ENCODE assay signal across 1 cellular context in the genomic region with DNA sequence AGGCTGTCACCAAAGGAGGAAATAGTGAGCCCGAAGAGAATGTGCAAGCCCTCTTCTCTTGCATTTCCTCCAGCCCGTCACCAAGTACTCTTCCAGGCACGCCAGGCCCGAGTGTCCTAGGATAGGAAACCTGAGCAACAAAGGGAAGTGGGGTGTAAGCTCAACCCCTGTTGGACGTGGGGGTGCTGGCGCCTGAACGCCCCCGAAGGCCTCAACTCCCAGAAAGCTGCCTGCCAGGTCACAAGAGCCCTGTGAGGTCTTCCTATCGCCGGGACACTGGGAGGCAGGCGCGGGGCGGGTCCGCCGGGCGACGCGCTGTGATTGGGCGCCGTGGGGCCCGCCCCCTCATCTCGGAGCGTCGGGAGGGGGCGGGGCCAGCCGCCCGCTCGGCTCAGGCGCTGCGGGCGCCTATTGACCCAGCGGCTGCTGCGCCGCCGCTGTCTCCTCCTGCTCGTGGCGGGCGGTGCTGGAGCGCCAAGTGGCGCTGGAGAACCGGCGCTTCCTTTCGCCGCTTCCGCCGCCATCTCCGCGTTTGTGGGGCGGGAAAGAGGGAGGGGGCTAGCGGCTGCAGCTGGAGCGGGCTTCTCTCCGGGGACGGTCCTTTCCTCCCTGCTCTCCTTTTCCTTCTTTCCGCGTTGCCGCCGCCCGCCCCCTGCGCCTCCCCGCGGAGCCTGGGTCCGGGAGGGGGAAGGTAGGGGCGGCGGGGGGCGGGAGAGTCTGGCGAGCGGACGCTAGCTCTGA.
TF ChIP-seq lines count a peak whose summit lies in the region.

No MANE protein-coding gene starts in this region.

TF ChIP-seq in HepG2, 621 proteins besides CTCF, POLR2A, EP300 and RAD21 (continued from another document and continues in another):
- TF ChIP-seq, protein P1, sequence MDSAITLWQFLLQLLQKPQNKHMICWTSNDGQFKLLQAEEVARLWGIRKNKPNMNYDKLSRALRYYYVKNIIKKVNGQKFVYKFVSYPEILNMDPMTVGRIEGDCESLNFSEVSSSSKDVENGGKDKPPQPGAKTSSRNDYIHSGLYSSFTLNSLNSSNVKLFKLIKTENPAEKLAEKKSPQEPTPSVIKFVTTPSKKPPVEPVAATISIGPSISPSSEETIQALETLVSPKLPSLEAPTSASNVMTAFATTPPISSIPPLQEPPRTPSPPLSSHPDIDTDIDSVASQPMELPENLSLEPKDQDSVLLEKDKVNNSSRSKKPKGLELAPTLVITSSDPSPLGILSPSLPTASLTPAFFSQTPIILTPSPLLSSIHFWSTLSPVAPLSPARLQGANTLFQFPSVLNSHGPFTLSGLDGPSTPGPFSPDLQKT (CRISPR knock-in tag; IDR thresholded peaks at IDR 0.05; ENCODE audit: borderline replicate concordance) = 0 out of 2 replicates have a peak, but pooled peaks have one; percentile 23
- TF ChIP-seq ZNF790 (CRISPR knock-in tag; IDR thresholded peaks at IDR 0.05; ENCODE audit: borderline replicate concordance) = peak; percentile 62; the same call in 1 of the 2 replicates
- no peak for TF ChIP-seq ZSCAN30 (CRISPR knock-in tag; IDR thresholded peaks at IDR 0.05)
- no peak; the same call in 1 of the 2 replicates for TF ChIP-seq ZNF34 (CRISPR knock-in tag; IDR thresholded peaks at IDR 0.05; ENCODE audit: borderline replicate concordance)
- no peak for TF ChIP-seq TOPORS (CRISPR knock-in tag; IDR thresholded peaks at IDR 0.05)
- no peak for TF ChIP-seq CREM (IDR thresholded peaks at IDR 0.05)
- TF ChIP-seq CREM (CRISPR knock-in tag; IDR thresholded peaks at IDR 0.05) = no peak
- peak; percentile 71; the same call in 1 of the 2 replicates for TF ChIP-seq SMAD3 (CRISPR knock-in tag; IDR thresholded peaks at IDR 0.05)
- TF ChIP-seq, protein P2, sequence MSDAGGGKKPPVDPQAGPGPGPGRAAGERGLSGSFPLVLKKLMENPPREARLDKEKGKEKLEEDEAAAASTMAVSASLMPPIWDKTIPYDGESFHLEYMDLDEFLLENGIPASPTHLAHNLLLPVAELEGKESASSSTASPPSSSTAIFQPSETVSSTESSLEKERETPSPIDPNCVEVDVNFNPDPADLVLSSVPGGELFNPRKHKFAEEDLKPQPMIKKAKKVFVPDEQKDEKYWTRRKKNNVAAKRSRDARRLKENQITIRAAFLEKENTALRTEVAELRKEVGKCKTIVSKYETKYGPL (CRISPR knock-in tag; IDR thresholded peaks at IDR 0.05) = no peak
- TF ChIP-seq, protein P3, sequence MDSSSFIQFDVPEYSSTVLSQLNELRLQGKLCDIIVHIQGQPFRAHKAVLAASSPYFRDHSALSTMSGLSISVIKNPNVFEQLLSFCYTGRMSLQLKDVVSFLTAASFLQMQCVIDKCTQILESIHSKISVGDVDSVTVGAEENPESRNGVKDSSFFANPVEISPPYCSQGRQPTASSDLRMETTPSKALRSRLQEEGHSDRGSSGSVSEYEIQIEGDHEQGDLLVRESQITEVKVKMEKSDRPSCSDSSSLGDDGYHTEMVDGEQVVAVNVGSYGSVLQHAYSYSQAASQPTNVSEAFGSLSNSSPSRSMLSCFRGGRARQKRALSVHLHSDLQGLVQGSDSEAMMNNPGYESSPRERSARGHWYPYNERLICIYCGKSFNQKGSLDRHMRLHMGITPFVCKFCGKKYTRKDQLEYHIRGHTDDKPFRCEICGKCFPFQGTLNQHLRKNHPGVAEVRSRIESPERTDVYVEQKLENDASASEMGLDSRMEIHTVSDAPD (CRISPR knock-in tag; IDR thresholded peaks at IDR 0.05) = no peak
- TF ChIP-seq, protein P4, sequence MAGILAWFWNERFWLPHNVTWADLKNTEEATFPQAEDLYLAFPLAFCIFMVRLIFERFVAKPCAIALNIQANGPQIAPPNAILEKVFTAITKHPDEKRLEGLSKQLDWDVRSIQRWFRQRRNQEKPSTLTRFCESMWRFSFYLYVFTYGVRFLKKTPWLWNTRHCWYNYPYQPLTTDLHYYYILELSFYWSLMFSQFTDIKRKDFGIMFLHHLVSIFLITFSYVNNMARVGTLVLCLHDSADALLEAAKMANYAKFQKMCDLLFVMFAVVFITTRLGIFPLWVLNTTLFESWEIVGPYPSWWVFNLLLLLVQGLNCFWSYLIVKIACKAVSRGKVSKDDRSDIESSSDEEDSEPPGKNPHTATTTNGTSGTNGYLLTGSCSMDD (CRISPR knock-in tag; IDR thresholded peaks at IDR 0.05) = no peak
- TF ChIP-seq ZSCAN9 (CRISPR knock-in tag; IDR thresholded peaks at IDR 0.05; ENCODE audit: borderline replicate concordance) = no peak
- no peak for TF ChIP-seq MED8 (CRISPR knock-in tag; IDR thresholded peaks at IDR 0.05; ENCODE audit: insufficient replicate concordance)
- no peak for TF ChIP-seq CAMTA2 (CRISPR knock-in tag; IDR thresholded peaks at IDR 0.05; ENCODE audit: borderline replicate concordance)
- TF ChIP-seq GATAD2A (CRISPR knock-in tag; IDR thresholded peaks at IDR 0.05) = no peak; the same call in 1 of the 2 replicates
- TF ChIP-seq, protein P5, sequence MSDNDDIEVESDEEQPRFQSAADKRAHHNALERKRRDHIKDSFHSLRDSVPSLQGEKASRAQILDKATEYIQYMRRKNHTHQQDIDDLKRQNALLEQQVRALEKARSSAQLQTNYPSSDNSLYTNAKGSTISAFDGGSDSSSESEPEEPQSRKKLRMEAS (IDR thresholded peaks at IDR 0.05) = peak; percentile 64
- 0 out of 2 replicates have a peak, but pooled peaks have one; percentile 37 for TF ChIP-seq NCOA2 (CRISPR knock-in tag; IDR thresholded peaks at IDR 0.05)
- TF ChIP-seq, protein P6, sequence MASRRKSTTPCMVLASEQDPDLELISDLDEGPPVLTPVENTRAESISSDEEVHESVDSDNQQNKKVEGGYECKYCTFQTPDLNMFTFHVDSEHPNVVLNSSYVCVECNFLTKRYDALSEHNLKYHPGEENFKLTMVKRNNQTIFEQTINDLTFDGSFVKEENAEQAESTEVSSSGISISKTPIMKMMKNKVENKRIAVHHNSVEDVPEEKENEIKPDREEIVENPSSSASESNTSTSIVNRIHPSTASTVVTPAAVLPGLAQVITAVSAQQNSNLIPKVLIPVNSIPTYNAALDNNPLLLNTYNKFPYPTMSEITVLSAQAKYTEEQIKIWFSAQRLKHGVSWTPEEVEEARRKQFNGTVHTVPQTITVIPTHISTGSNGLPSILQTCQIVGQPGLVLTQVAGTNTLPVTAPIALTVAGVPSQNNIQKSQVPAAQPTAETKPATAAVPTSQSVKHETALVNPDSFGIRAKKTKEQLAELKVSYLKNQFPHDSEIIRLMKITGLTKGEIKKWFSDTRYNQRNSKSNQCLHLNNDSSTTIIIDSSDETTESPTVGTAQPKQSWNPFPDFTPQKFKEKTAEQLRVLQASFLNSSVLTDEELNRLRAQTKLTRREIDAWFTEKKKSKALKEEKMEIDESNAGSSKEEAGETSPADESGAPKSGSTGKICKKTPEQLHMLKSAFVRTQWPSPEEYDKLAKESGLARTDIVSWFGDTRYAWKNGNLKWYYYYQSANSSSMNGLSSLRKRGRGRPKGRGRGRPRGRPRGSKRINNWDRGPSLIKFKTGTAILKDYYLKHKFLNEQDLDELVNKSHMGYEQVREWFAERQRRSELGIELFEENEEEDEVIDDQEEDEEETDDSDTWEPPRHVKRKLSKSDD (CRISPR knock-in tag; IDR thresholded peaks at IDR 0.05; ENCODE audit: low read depth) = no peak
- no peak for TF ChIP-seq MEF2D (CRISPR knock-in tag; IDR thresholded peaks at IDR 0.05)
- TF ChIP-seq ZNF30 (CRISPR knock-in tag; IDR thresholded peaks at IDR 0.05) = no peak
- TF ChIP-seq MTA3 (CRISPR knock-in tag; IDR thresholded peaks at IDR 0.05) = no peak
- TF ChIP-seq, protein P7, sequence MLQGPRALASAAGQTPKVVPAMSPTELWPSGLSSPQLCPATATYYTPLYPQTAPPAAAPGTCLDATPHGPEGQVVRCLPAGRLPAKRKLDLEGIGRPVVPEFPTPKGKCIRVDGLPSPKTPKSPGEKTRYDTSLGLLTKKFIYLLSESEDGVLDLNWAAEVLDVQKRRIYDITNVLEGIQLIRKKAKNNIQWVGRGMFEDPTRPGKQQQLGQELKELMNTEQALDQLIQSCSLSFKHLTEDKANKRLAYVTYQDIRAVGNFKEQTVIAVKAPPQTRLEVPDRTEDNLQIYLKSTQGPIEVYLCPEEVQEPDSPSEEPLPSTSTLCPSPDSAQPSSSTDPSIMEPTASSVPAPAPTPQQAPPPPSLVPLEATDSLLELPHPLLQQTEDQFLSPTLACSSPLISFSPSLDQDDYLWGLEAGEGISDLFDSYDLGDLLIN (CRISPR knock-in tag; IDR thresholded peaks at IDR 0.05; ENCODE audit: borderline replicate concordance) = no peak
- TF ChIP-seq TBX3 (IDR thresholded peaks at IDR 0.05; ENCODE audit: borderline replicate concordance) = no peak
- peak; percentile 66 for TF ChIP-seq GATAD1 (CRISPR knock-in tag; IDR thresholded peaks at IDR 0.05)
- TF ChIP-seq, protein P8, sequence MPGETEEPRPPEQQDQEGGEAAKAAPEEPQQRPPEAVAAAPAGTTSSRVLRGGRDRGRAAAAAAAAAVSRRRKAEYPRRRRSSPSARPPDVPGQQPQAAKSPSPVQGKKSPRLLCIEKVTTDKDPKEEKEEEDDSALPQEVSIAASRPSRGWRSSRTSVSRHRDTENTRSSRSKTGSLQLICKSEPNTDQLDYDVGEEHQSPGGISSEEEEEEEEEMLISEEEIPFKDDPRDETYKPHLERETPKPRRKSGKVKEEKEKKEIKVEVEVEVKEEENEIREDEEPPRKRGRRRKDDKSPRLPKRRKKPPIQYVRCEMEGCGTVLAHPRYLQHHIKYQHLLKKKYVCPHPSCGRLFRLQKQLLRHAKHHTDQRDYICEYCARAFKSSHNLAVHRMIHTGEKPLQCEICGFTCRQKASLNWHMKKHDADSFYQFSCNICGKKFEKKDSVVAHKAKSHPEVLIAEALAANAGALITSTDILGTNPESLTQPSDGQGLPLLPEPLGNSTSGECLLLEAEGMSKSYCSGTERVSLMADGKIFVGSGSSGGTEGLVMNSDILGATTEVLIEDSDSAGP (CRISPR knock-in tag; IDR thresholded peaks at IDR 0.05; ENCODE audit: borderline replicate concordance) = peak; percentile 70; the same call in 1 of the 2 replicates
- no peak; the same call in 2 of the 3 replicates for TF ChIP-seq MXI1 (IDR thresholded peaks at IDR 0.05; ENCODE audit: borderline replicate concordance, low read depth, low read length)
- TF ChIP-seq, protein P9, sequence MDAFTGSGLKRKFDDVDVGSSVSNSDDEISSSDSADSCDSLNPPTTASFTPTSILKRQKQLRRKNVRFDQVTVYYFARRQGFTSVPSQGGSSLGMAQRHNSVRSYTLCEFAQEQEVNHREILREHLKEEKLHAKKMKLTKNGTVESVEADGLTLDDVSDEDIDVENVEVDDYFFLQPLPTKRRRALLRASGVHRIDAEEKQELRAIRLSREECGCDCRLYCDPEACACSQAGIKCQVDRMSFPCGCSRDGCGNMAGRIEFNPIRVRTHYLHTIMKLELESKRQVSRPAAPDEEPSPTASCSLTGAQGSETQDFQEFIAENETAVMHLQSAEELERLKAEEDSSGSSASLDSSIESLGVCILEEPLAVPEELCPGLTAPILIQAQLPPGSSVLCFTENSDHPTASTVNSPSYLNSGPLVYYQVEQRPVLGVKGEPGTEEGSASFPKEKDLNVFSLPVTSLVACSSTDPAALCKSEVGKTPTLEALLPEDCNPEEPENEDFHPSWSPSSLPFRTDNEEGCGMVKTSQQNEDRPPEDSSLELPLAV (CRISPR knock-in tag; conservative IDR thresholded peaks at IDR 0.05; ENCODE audit: low read depth) = no peak
- no peak for TF ChIP-seq CEBPB (IDR thresholded peaks at IDR 0.05; ENCODE audit: borderline replicate concordance, low read depth, low read length)
- TF ChIP-seq, protein P10, sequence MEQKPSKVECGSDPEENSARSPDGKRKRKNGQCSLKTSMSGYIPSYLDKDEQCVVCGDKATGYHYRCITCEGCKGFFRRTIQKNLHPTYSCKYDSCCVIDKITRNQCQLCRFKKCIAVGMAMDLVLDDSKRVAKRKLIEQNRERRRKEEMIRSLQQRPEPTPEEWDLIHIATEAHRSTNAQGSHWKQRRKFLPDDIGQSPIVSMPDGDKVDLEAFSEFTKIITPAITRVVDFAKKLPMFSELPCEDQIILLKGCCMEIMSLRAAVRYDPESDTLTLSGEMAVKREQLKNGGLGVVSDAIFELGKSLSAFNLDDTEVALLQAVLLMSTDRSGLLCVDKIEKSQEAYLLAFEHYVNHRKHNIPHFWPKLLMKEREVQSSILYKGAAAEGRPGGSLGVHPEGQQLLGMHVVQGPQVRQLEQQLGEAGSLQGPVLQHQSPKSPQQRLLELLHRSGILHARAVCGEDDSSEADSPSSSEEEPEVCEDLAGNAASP (CRISPR knock-in tag; IDR thresholded peaks at IDR 0.05; ENCODE audit: borderline replicate concordance) = peak; percentile 52
- TF ChIP-seq GPN1 (CRISPR knock-in tag; IDR thresholded peaks at IDR 0.05; ENCODE audit: borderline replicate concordance) = no peak
- TF ChIP-seq, protein P11, sequence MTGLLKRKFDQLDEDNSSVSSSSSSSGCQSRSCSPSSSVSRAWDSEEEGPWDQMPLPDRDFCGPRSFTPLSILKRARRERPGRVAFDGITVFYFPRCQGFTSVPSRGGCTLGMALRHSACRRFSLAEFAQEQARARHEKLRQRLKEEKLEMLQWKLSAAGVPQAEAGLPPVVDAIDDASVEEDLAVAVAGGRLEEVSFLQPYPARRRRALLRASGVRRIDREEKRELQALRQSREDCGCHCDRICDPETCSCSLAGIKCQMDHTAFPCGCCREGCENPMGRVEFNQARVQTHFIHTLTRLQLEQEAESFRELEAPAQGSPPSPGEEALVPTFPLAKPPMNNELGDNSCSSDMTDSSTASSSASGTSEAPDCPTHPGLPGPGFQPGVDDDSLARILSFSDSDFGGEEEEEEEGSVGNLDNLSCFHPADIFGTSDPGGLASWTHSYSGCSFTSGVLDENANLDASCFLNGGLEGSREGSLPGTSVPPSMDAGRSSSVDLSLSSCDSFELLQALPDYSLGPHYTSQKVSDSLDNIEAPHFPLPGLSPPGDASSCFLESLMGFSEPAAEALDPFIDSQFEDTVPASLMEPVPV (CRISPR knock-in tag; IDR thresholded peaks at IDR 0.05) = no peak; the same call in 1 of the 2 replicates
- TF ChIP-seq, protein P12, sequence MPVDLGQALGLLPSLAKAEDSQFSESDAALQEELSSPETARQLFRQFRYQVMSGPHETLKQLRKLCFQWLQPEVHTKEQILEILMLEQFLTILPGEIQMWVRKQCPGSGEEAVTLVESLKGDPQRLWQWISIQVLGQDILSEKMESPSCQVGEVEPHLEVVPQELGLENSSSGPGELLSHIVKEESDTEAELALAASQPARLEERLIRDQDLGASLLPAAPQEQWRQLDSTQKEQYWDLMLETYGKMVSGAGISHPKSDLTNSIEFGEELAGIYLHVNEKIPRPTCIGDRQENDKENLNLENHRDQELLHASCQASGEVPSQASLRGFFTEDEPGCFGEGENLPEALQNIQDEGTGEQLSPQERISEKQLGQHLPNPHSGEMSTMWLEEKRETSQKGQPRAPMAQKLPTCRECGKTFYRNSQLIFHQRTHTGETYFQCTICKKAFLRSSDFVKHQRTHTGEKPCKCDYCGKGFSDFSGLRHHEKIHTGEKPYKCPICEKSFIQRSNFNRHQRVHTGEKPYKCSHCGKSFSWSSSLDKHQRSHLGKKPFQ (CRISPR knock-in tag; IDR thresholded peaks at IDR 0.05; ENCODE audit: insufficient replicate concordance) = no peak
- peak; percentile 82; the same call in 1 of the 2 replicates for TF ChIP-seq CCDC6 (CRISPR knock-in tag; IDR thresholded peaks at IDR 0.05)
- TF ChIP-seq, protein P13, sequence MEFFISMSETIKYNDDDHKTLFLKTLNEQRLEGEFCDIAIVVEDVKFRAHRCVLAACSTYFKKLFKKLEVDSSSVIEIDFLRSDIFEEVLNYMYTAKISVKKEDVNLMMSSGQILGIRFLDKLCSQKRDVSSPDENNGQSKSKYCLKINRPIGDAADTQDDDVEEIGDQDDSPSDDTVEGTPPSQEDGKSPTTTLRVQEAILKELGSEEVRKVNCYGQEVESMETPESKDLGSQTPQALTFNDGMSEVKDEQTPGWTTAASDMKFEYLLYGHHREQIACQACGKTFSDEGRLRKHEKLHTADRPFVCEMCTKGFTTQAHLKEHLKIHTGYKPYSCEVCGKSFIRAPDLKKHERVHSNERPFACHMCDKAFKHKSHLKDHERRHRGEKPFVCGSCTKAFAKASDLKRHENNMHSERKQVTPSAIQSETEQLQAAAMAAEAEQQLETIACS (CRISPR knock-in tag; IDR thresholded peaks at IDR 0.05) = 0 out of 2 replicates have a peak, but pooled peaks have one; percentile 20
- no peak for TF ChIP-seq EZH2 (conservative IDR thresholded peaks at IDR 0.05; ENCODE audit: low read depth, low read length)
- no peak; the same call in 1 of the 2 replicates for TF ChIP-seq ARNT2 (CRISPR knock-in tag; IDR thresholded peaks at IDR 0.05; ENCODE audit: low read depth)
- no peak for TF ChIP-seq PAX8 (CRISPR knock-in tag; IDR thresholded peaks at IDR 0.05; ENCODE audit: borderline replicate concordance)
